8 cellular contexts compared by ENCODE assay signal in genomic region chr9:35829084-35829763, GRCh38. TPM values are rescaled to one million over a fixed set of nuclear protein-coding genes. Genes with fewer than 3 reads are reported as not detected.
A peak's percentile ranks its signal among the peaks of the same experiment; 100 is the strongest.
DNase-seq lines count a peak whose midpoint lies in the region; ATAC-seq and TF ChIP-seq lines count a peak whose summit lies in the region.

Gene TMEM8B (plus strand): TSS chr9:35829228. CDS start chr9:35829448, 220 bp downstream.

- no peaks in the 10 kb centered on the region for H3K27me3 ChIP-seq in CD4-positive, alpha-beta T cell (ENCODE audit: control insufficient read depth, insufficient read depth, low read length)
- H3K27me3 ChIP-seq in HUES48 (ENCODE audit: control insufficient read depth, insufficient read depth, low read length), result no peaks in the 10 kb centered on the region

- no peaks in the 10 kb centered on the region for H3K27me3 Mint-ChIP-seq in CD4-positive, alpha-beta T cell
- peaks cover 26% of the 10 kb centered on the region for H3K27me3 Mint-ChIP-seq in endothelial cell (ENCODE audit: unreplicated experiment)

- CTCF ChIA-PET in CD4-positive, alpha-beta T cell (lab: Charles Lee), result interaction anchor here (1.0 to 1.8 kb wide), 3 partner anchors 39 to 182 kb away, joined by 3 to 7 read pairs (median 5); no protein-coding TSS in a partner anchor

- H3K4me3 Mint-ChIP-seq in CD4-positive, alpha-beta T cell, result peak within 1 kb of the TSS; percentile 97
- peak within 1 kb of the TSS; percentile 95 for H3K4me3 Mint-ChIP-seq in endothelial cell (ENCODE audit: unreplicated experiment)

- H3K4me1 Mint-ChIP-seq in CD4-positive, alpha-beta T cell (ENCODE audit: low read depth), result peaks cover 40% of the 10 kb centered on the region
- peaks cover 23% of the 10 kb centered on the region for H3K4me1 Mint-ChIP-seq in endothelial cell (ENCODE audit: unreplicated experiment)

- no peak within 1 kb of the TSS for H3K9ac ChIP-seq in HUES48 (ENCODE audit: low read depth, low read length)

- H3K36me3 Mint-ChIP-seq in CD4-positive, alpha-beta T cell (ENCODE audit: low read depth), result no peaks in the 10 kb centered on the region
- peaks cover 6% of the 10 kb centered on the region for H3K36me3 Mint-ChIP-seq in endothelial cell (ENCODE audit: low read depth, unreplicated experiment)

- intact Hi-C loops in CD4-positive, alpha-beta T cell (cut with DNase I, micrococcal nuclease), result loop anchor here (1.0 to 5.0 kb wide), 6 partner anchors 14 to 222 kb away; partner anchors contain the start of genes CCDC107 (in 1 of the 2), HINT2 (in 1 of the 2), RMRP (in 1 of the 2) and SPAG8 (in 1 of the 2)

- no peaks in the 10 kb centered on the region for H3K36me3 ChIP-seq in HUES48 (ENCODE audit: control insufficient read depth, insufficient read depth, low read length)

- peak within 1 kb of the TSS; percentile 47 for H3K27ac ChIP-seq in CD4-positive, alpha-beta T cell (ENCODE audit: low read depth, low read length)
- H3K27ac ChIP-seq in HUES48 (ENCODE audit: low read depth, low read length), result peak within 1 kb of the TSS; percentile 64

- H3K27ac Mint-ChIP-seq in CD4-positive, alpha-beta T cell, result peak within 1 kb of the TSS; percentile 83
- H3K27ac Mint-ChIP-seq in endothelial cell (ENCODE audit: unreplicated experiment), result peak within 1 kb of the TSS; percentile 92

- H3K9me3 Mint-ChIP-seq in CD4-positive, alpha-beta T cell, result no peaks in the 10 kb centered on the region
- H3K9me3 Mint-ChIP-seq in endothelial cell (ENCODE audit: unreplicated experiment), result no peaks in the 10 kb centered on the region

- no peak for TF ChIP-seq CTCF in CD4-positive, alpha-beta T cell (IDR thresholded peaks at IDR 0.05)
- TF ChIP-seq CTCF in endothelial cell (IDR thresholded peaks at IDR 0.05; ENCODE audit: unreplicated experiment), result no peak

- peak; percentile 94 for ATAC-seq in CD4-positive, alpha-beta T cell (ENCODE audit: poor library complexity)
- peak; percentile 72 for ATAC-seq in GM21367 (IDR thresholded peaks at IDR 0.05; ENCODE audit: unreplicated experiment)

- POLR2A ChIA-PET in CD4-positive, alpha-beta T cell (lab: Charles Lee), result interaction anchor here (1.0 to 1.8 kb wide), 4 partner anchors 10 to 18 kb away, joined by 3 to 14 read pairs (median 6); partner anchors contain the start of genes HINT2 and SPAG8

- DNase-seq in CD4-positive, alpha-beta T cell, result peak; percentile 89 to 96 (median 92)
- DNase-seq in NOMO-1 treated with DMSO at 0.1 percent for 48 hours (lab: John Stamatoyannopoulos, UW; ENCODE audit: unreplicated experiment) (peak; percentile 84), endothelial cell (ENCODE audit: low spot score) (peak; percentile 94), midbrain (lab: John Stamatoyannopoulos, UW) (peak; percentile 93)
- DNase-seq in activated CD8-positive, alpha-beta memory T cell treated with anti-CD3 and anti-CD28 coated beads, Interleukin-2, amount 50 U/mL, for 24 hours (ENCODE audit: extremely low read depth), result peak; percentile 83
- peak; percentile 85 to 90 for DNase-seq in stimulated activated CD8-positive, alpha-beta memory T cell treated with anti-CD3 and anti-CD28 coated beads, Interleukin-15, amount 100 ng/mL, for 4 hours (ENCODE audit: low read depth in 2 of 2)

- H3K4me3 ChIP-seq in HUES48 (ENCODE audit: low read depth, low read length), result peak within 1 kb of the TSS; percentile 85

- peaks cover 8% of the 10 kb centered on the region; the same call in 1 of the 2 replicates for H3K4me1 ChIP-seq in HUES48 (ENCODE audit: control insufficient read depth, insufficient read depth, low read length)

- no peaks in the 10 kb centered on the region for H3K9me3 ChIP-seq in CD4-positive, alpha-beta T cell (ENCODE audit: control insufficient read depth, low read length)
- no peaks in the 10 kb centered on the region for H3K9me3 ChIP-seq in HUES48 (ENCODE audit: control insufficient read depth, insufficient read depth, low read length)

RNA-seq across cellular contexts. Expression of gene TMEM8B, which starts in this region (rescaled TPM):
- total RNA-seq in CD4-positive, alpha-beta T cell, result 1 to 10 TPM; 8.9 to 9.6 TPM
- 9.0 TPM for total RNA-seq in endothelial cell (ENCODE audit: unreplicated experiment)

Comparison
In these comparisons a context has a peak if more than half of its experiments do, and no peak if none do; other contexts are left out.
1. Peak in every context shown above with its lines: DNase-seq, ATAC-seq, H3K4me3 ChIP-seq and H3K27ac ChIP-seq.